ENCODE assay signal across 13 cellular contexts in genomic region chr21:44792653-44793052, GRCh38. TPM values are rescaled to one million over a fixed set of nuclear protein-coding genes. Genes with fewer than 3 reads are reported as not detected.
DNase-seq lines count a peak whose midpoint lies in the region; ATAC-seq and TF ChIP-seq lines count a peak whose summit lies in the region.
"Had no signal": no experiment of that assay in that cellular context is flagged by ENCODE, and none has a peak within 500 bp of the region (broad histone marks: within the 10 kb centered on the region; RNA-seq: fewer than 3 reads in every experiment).

No MANE protein-coding gene starts in this region.

- POLR2A ChIA-PET in activated naive CD8-positive, alpha-beta T cell treated with anti-CD3 and anti-CD28 coated beads, Interleukin-2, amount 10 ng/mL, durations not matched to agents 7 days and 5 days (lab: Charles Lee), result interaction anchor here (0.5 to 1.9 kb wide), 2 partner anchors 194 to 282 kb away, joined by 3 to 5 read pairs; no protein-coding TSS in a partner anchor

- H3K27ac ChIP-seq in left lung, result peak overlapping the region in 1 of 2 donors; percentile 0
- H3K27ac ChIP-seq: left ventricle myocardium inferior had no signal

- intact Hi-C loops in left ventricle myocardium superior (cut with micrococcal nuclease), result loop anchor here (10.0 kb wide), 1 partner anchor 82 kb away; the partner anchor contains the start of gene PTTG1IP
- intact Hi-C loops in Right ventricle myocardium superior (cut with DNase I), result loop anchor here (10.0 kb wide), 1 partner anchor 278 kb away; no protein-coding TSS in a partner anchor
- intact Hi-C loops in left lung (cut with DNase I), result no loop called here

- ATAC-seq in left ventricle myocardium superior, result peak; percentile 25
- no peak for ATAC-seq in Right ventricle myocardium superior (ENCODE audit: poor library complexity)
- no peak for ATAC-seq in activated naive CD8-positive, alpha-beta T cell treated with anti-CD3 and anti-CD28 coated beads, Interleukin-2, amount 10 ng/mL, durations not matched to agents 7 days and 5 days (ENCODE audit: low read depth)
- ATAC-seq in left lung, result peak; percentile 88
- ATAC-seq in HG03432 (IDR thresholded peaks at IDR 0.05; ENCODE audit: unreplicated experiment), result no peak

- peaks cover 0 to 25% of the 10 kb centered on the region in 2 donors for H3K36me3 ChIP-seq in left lung

- H3K9me3 ChIP-seq in left lung, result no peaks in the 10 kb centered on the region
- H3K9me3 ChIP-seq: left ventricle myocardium inferior had no signal

- no peak overlapping the region for H3K4me3 ChIP-seq in left lung
- H3K4me3 ChIP-seq: left ventricle myocardium inferior had no signal

- H3K27me3 ChIP-seq in left lung, result no peaks in the 10 kb centered on the region

- peaks cover 16% of the 10 kb centered on the region for H3K4me1 Mint-ChIP-seq in activated naive CD8-positive, alpha-beta T cell treated with anti-CD3 and anti-CD28 coated beads, Interleukin-2, amount 10 ng/mL, durations not matched to agents 7 days and 5 days
- H3K4me1 Mint-ChIP-seq in chondrocyte (ENCODE audit: low read depth), result peaks cover 11% of the 10 kb centered on the region

- H3K4me3 Mint-ChIP-seq in activated naive CD8-positive, alpha-beta T cell treated with anti-CD3 and anti-CD28 coated beads, Interleukin-2, amount 10 ng/mL, durations not matched to agents 7 days and 5 days, result no peak overlapping the region
- H3K4me3 Mint-ChIP-seq in chondrocyte (ENCODE audit: unreplicated experiment), result no peak overlapping the region
- H3K4me3 Mint-ChIP-seq: activated naive CD4-positive, alpha-beta T cell treated with anti-CD3 and anti-CD28 coated beads for 36 hours; H9 had no signal

- no peaks in the 10 kb centered on the region for H3K27me3 Mint-ChIP-seq in activated naive CD8-positive, alpha-beta T cell treated with anti-CD3 and anti-CD28 coated beads, Interleukin-2, amount 10 ng/mL, durations not matched to agents 7 days and 5 days
- H3K27me3 Mint-ChIP-seq in chondrocyte (ENCODE audit: low read depth), result no peaks in the 10 kb centered on the region
- H3K27me3 Mint-ChIP-seq: type B pancreatic cell had no signal

- H3K9me3 Mint-ChIP-seq in activated naive CD8-positive, alpha-beta T cell treated with anti-CD3 and anti-CD28 coated beads, Interleukin-2, amount 10 ng/mL, durations not matched to agents 7 days and 5 days, result no peaks in the 10 kb centered on the region
- H3K9me3 Mint-ChIP-seq in chondrocyte (ENCODE audit: low read depth), result no peaks in the 10 kb centered on the region
- H3K9me3 Mint-ChIP-seq: activated naive CD4-positive, alpha-beta T cell treated with anti-CD3 and anti-CD28 coated beads for 36 hours; H9; type B pancreatic cell had no signal

- DNase-seq in left ventricle myocardium superior (no peak), Right ventricle myocardium superior (no peak), left lung (peak in 1 of 2 donors; percentile 59), chondrocyte (ENCODE audit: low spot score) (no peak), NCI-H446 treated with DMSO at 0.1 percent for 48 hours (lab: John Stamatoyannopoulos, UW) (no peak)
- no peak for DNase-seq in activated naive CD8-positive, alpha-beta T cell treated with anti-CD3 and anti-CD28 coated beads, Interleukin-2, amount 10 ng/mL, durations not matched to agents 7 days and 5 days
- DNase-seq: NCI-H2081 treated with DMSO at 0.1 percent for 48 hours, SIG-M5 had no signal

- H3K36me3 Mint-ChIP-seq in activated naive CD8-positive, alpha-beta T cell treated with anti-CD3 and anti-CD28 coated beads, Interleukin-2, amount 10 ng/mL, durations not matched to agents 7 days and 5 days, result peaks cover 16% of the 10 kb centered on the region
- H3K36me3 Mint-ChIP-seq in chondrocyte (ENCODE audit: low read depth), result peaks cover 4% of the 10 kb centered on the region

- peaks cover 6 to 28% of the 10 kb centered on the region in 2 donors for H3K4me1 ChIP-seq in left lung

- H3K27ac Mint-ChIP-seq in activated naive CD8-positive, alpha-beta T cell treated with anti-CD3 and anti-CD28 coated beads, Interleukin-2, amount 10 ng/mL, durations not matched to agents 7 days and 5 days, result peak overlapping the region; percentile 30
- H3K27ac Mint-ChIP-seq in chondrocyte (ENCODE audit: unreplicated experiment), result no peak overlapping the region

- TF ChIP-seq CTCF in left lung (IDR thresholded peaks at IDR 0.05), result no peak
- no peak for TF ChIP-seq CTCF in chondrocyte (IDR thresholded peaks at IDR 0.05)

RNA-seq across cellular contexts. Expression of gene UBE2G2, which starts 9.0 kb away (rescaled TPM):
- total RNA-seq in left ventricle myocardium superior (70.0 TPM), Right ventricle myocardium superior (64.5 TPM), left lung (10 to 100 TPM; 75.0 to 90.9 TPM), chondrocyte (48.5 to 75.5 TPM (median 54.8 TPM) in 3 replicates)
- 100 to 1,000 TPM; 111 TPM for total RNA-seq in activated naive CD8-positive, alpha-beta T cell treated with anti-CD3 and anti-CD28 coated beads, Interleukin-2, amount 10 ng/mL, durations not matched to agents 7 days and 5 days

RNA-seq across cellular contexts. Expression of gene SUMO3, which starts 25.2 kb away (rescaled TPM):
- 72.2 TPM for total RNA-seq in left ventricle myocardium superior
- total RNA-seq in Right ventricle myocardium superior, result 66.5 TPM
- total RNA-seq in activated naive CD8-positive, alpha-beta T cell treated with anti-CD3 and anti-CD28 coated beads, Interleukin-2, amount 10 ng/mL, durations not matched to agents 7 days and 5 days, result 10 to 100 TPM; 81.5 to 82.6 TPM
- total RNA-seq in left lung, result 10 to 100 TPM; 92.4 to 99.3 TPM
- total RNA-seq in chondrocyte, result 51.3 to 60.3 TPM (median 52.3 TPM) in 3 replicates

Comparison
In these comparisons a context has a peak if more than half of its experiments do, and no peak if none do; other contexts are left out.
1. ATAC-seq: peak in left ventricle myocardium superior (single experiment) and left lung (single experiment); none in Right ventricle myocardium superior (single experiment), activated naive CD8-positive, alpha-beta T cell treated with anti-CD3 and anti-CD28 coated beads, Interleukin-2, amount 10 ng/mL, durations not matched to agents 7 days and 5 days (single experiment) and HG03432 (single experiment).
2. intact Hi-C loops: an anchor here in left ventricle myocardium superior (10.0 kb wide) and Right ventricle myocardium superior (10.0 kb wide); none called in left lung.